In genomic region chr21:45423201-45423955, GRCh38 we compare ENCODE assay signal across 26 cellular contexts. TPM values are rescaled to one million over a fixed set of nuclear protein-coding genes. Genes with fewer than 3 reads are reported as not detected.
DNase-seq lines count a peak whose midpoint lies in the region; ATAC-seq, FAIRE-seq and TF ChIP-seq lines count a peak whose summit lies in the region.
"Had no signal": no experiment of that assay in that cellular context is flagged by ENCODE, and none has a peak within 500 bp of the region (broad histone marks: within the 10 kb centered on the region; RNA-seq: fewer than 3 reads in every experiment).

No MANE protein-coding gene starts in this region.

- H4K20me1 ChIP-seq in H9 (ENCODE audit: control insufficient read depth, insufficient read depth, insufficient read length), result no peaks in the 10 kb centered on the region

- no peaks in the 10 kb centered on the region for H3K23me2 ChIP-seq in H9 (ENCODE audit: insufficient read length, low read depth, low read length, poor library complexity, severe bottlenecking)

- peak; percentile 50 for FAIRE-seq in RCC 7860 (lab: Jason Lieb, UNC)
- FAIRE-seq: GM12878, GM19239 had no signal

- H3K36me3 Mint-ChIP-seq in type B pancreatic cell (no peaks in the 10 kb centered on the region), H9 (ENCODE audit: insufficient read depth in 1 of 3, low read depth in 3 of 3) (peaks cover 0 to 12% (median 5%) of the 10 kb centered on the region in 3 experiments; a peak in 4 of 7 replicates)
- H3K36me3 Mint-ChIP-seq: activated naive CD8-positive, alpha-beta T cell treated with anti-CD3 and anti-CD28 coated beads, Interleukin-2, amount 10 ng/mL, durations not matched to agents 7 days and 5 days; CD8-positive, alpha-beta memory T cell; neural progenitor cell had no signal

- H3K4me1 Mint-ChIP-seq in type B pancreatic cell (ENCODE audit: unreplicated experiment) (peaks cover 25% of the 10 kb centered on the region), H9 (peaks cover 26 to 34% of the 10 kb centered on the region in 2 experiments)
- H3K4me1 Mint-ChIP-seq: activated CD4-positive, alpha-beta T cell treated with anti-CD3 and anti-CD28 coated beads, Interleukin-2, amount 10 ng/mL, durations not matched to agents 7 days and 5 days; activated naive CD8-positive, alpha-beta T cell treated with anti-CD3 and anti-CD28 coated beads, Interleukin-2, amount 10 ng/mL, durations not matched to agents 7 days and 5 days; activated T-helper 17 cell treated with anti-CD3 and anti-CD28 coated beads, Interleukin-2, amount 50 U/mL, for 72 hours; CD8-positive, alpha-beta memory T cell had no signal

- H3K18ac ChIP-seq in H9 (ENCODE audit: insufficient read length, low read depth, low read length), result no peak overlapping the region

- TF ChIP-seq CTCF in mucosa of descending colon (IDR thresholded peaks at IDR 0.05), result no peak
- no peak for TF ChIP-seq CTCF in type B pancreatic cell (conservative IDR thresholded peaks at IDR 0.05)
- no peak for TF ChIP-seq CTCF in H9 (conservative IDR thresholded peaks at IDR 0.05)

- H3K27ac ChIP-seq in H9 (ENCODE audit: insufficient read length, low read depth, low read length), result no peak overlapping the region
- H3K27ac ChIP-seq: colonic mucosa, left lung, neural progenitor cell, SK-N-MC, tibial nerve had no signal

- WGBS in H9 (ENCODE audit: extremely low coverage, insufficient read length, low lambda C conversion rate), result no CpG with 5 or more reads among the region's 23 CpGs

- intact Hi-C loops in left cardiac atrium (cut with DNase I), result no loop called here
- intact Hi-C loops in mucosa of descending colon (cut with DNase I, micrococcal nuclease), result no loop called here

- ATAC-seq in left cardiac atrium (no peak), mucosa of descending colon (no peak), GM18861 (IDR thresholded peaks at IDR 0.05; ENCODE audit: unreplicated experiment) (no peak)
- ATAC-seq: activated T-helper 17 cell treated with anti-CD3 and anti-CD28 coated beads, Interleukin-2, amount 50 U/mL, for 72 hours; GM12878; left lung had no signal

- H3K23ac ChIP-seq in H9 (ENCODE audit: insufficient read length, low read depth, low read length), result no peak overlapping the region

- no peaks in the 10 kb centered on the region for H3K27me3 Mint-ChIP-seq in type B pancreatic cell
- H3K27me3 Mint-ChIP-seq in H9 (ENCODE audit: low read depth), result no peaks in the 10 kb centered on the region
- H3K27me3 Mint-ChIP-seq: activated CD4-positive, alpha-beta T cell treated with anti-CD3 and anti-CD28 coated beads, Interleukin-2, amount 10 ng/mL, durations not matched to agents 7 days and 5 days; activated naive CD8-positive, alpha-beta T cell treated with anti-CD3 and anti-CD28 coated beads, Interleukin-2, amount 10 ng/mL, durations not matched to agents 7 days and 5 days; stimulated activated naive CD8-positive, alpha-beta T cell treated with anti-CD3 and anti-CD28 coated beads, Interleukin-15, Interleukin-2, amounts not matched to agents 100 ng/mL and 50 ng/mL, for 24 hours had no signal

- H2AK5ac ChIP-seq in H9 (ENCODE audit: insufficient read length, low read length), result no peak overlapping the region

- no peak overlapping the region for H2BK12ac ChIP-seq in H9 (ENCODE audit: insufficient read length, low read depth, low read length)

- peaks cover 62% of the 10 kb centered on the region; the same call in 1 of the 2 replicates for H3K79me2 ChIP-seq in H9 (ENCODE audit: insufficient read depth, low read length)

- no peak overlapping the region for H4K91ac ChIP-seq in H9 (ENCODE audit: insufficient read length, low read depth, low read length)

- H2BK5ac ChIP-seq in H9 (ENCODE audit: insufficient read length, low read length), result no peak overlapping the region

- no peak overlapping the region for H4K5ac ChIP-seq in H9 (ENCODE audit: insufficient read length, low read depth, low read length)

- no peak overlapping the region for H3K4ac ChIP-seq in H9 (ENCODE audit: low read depth, low read length)

- no peak overlapping the region for H3K56ac ChIP-seq in H9 (ENCODE audit: insufficient read length, low read depth, low read length)

- H3K27me3 ChIP-seq in H9 (ENCODE audit: insufficient read depth, low read length), result no peaks in the 10 kb centered on the region
- H3K27me3 ChIP-seq: colonic mucosa, left lung, neural progenitor cell, tibial nerve had no signal

- H3T11ph ChIP-seq in H9 (ENCODE audit: low read length), result no peak overlapping the region

- no peak overlapping the region for H4K8ac ChIP-seq in H9 (replicated peaks; ENCODE audit: insufficient read length, low read depth, low read length)

- H2BK15ac ChIP-seq in H9 (ENCODE audit: low read depth, low read length), result no peak overlapping the region

- no peak overlapping the region for H2BK120ac ChIP-seq in H9 (ENCODE audit: low read depth, low read length, poor library complexity, severe bottlenecking)

- no peaks in the 10 kb centered on the region for H3K9me3 Mint-ChIP-seq in type B pancreatic cell
- no peaks in the 10 kb centered on the region for H3K9me3 Mint-ChIP-seq in H9
- H3K9me3 Mint-ChIP-seq: activated CD4-positive, alpha-beta T cell treated with anti-CD3 and anti-CD28 coated beads, Interleukin-2, amount 10 ng/mL, durations not matched to agents 7 days and 5 days; activated naive CD8-positive, alpha-beta T cell treated with anti-CD3 and anti-CD28 coated beads, Interleukin-2, amount 10 ng/mL, durations not matched to agents 7 days and 5 days; activated T-helper 17 cell treated with anti-CD3 and anti-CD28 coated beads, Interleukin-2, amount 50 U/mL, for 72 hours; CD8-positive, alpha-beta memory T cell; HFFc6; neural progenitor cell; stimulated activated naive CD8-positive, alpha-beta T cell treated with anti-CD3 and anti-CD28 coated beads, Interleukin-15, Interleukin-2, amounts not matched to agents 100 ng/mL and 50 ng/mL, for 24 hours had no signal

- H3K9me3 ChIP-seq in mucosa of descending colon, result no peaks in the 10 kb centered on the region
- no peaks in the 10 kb centered on the region for H3K9me3 ChIP-seq in H9 (ENCODE audit: control insufficient read depth, low read depth, low read length)
- H3K9me3 ChIP-seq: colonic mucosa, left lung, tibial nerve had no signal

- H3K27ac Mint-ChIP-seq in type B pancreatic cell (peak overlapping the region; percentile 56), H9 (no peak overlapping the region)
- H3K27ac Mint-ChIP-seq: activated CD4-positive, alpha-beta T cell treated with anti-CD3 and anti-CD28 coated beads, Interleukin-2, amount 10 ng/mL, durations not matched to agents 7 days and 5 days; activated naive CD8-positive, alpha-beta T cell treated with anti-CD3 and anti-CD28 coated beads, Interleukin-2, amount 10 ng/mL, durations not matched to agents 7 days and 5 days; activated T-helper 17 cell treated with anti-CD3 and anti-CD28 coated beads, Interleukin-2, amount 50 U/mL, for 72 hours; CD8-positive, alpha-beta memory T cell; HFFc6; neural progenitor cell; stimulated activated naive CD8-positive, alpha-beta T cell treated with anti-CD3 and anti-CD28 coated beads, Interleukin-15, Interleukin-2, amounts not matched to agents 100 ng/mL and 50 ng/mL, for 24 hours had no signal

- no peaks in the 10 kb centered on the region for H3K4me1 ChIP-seq in mucosa of descending colon (ENCODE audit: low read depth)
- peaks cover 3% of the 10 kb centered on the region; the same call in 1 of the 2 replicates for H3K4me1 ChIP-seq in H9 (ENCODE audit: insufficient read depth, low read length)
- H3K4me1 ChIP-seq: colonic mucosa, left lung, neural progenitor cell had no signal

- H3K4me3 ChIP-seq in mucosa of descending colon, result no peak overlapping the region
- H3K4me3 ChIP-seq: colonic mucosa, GM12878, left lung, neural progenitor cell, SK-N-MC, tibial nerve had no signal

- H3K4me2 ChIP-seq in H9 (ENCODE audit: insufficient read depth, insufficient read length, low read length), result no peak overlapping the region
- H3K4me2 ChIP-seq: neural progenitor cell had no signal

- DNase-seq in RCC 7860 (ENCODE audit: low spot score) (no peak), left cardiac atrium (peak; percentile 28), mucosa of descending colon (peak in 2 of 3 donors; percentile 12 to 30), type B pancreatic cell (ENCODE audit: extremely low spot score, unreplicated experiment) (no peak), dedifferentiated amniotic fluid mesenchymal stem cell (ENCODE audit: extremely low spot score) (no peak), OCI-M2 (lab: John Stamatoyannopoulos, UW; ENCODE audit: unreplicated experiment) (no peak), H9 (no peak)
- DNase-seq: activated CD4-positive, alpha-beta T cell treated with anti-CD3 and anti-CD28 coated beads, Interleukin-2, amount 10 ng/mL, durations not matched to agents 7 days and 5 days; activated naive CD8-positive, alpha-beta T cell treated with anti-CD3 and anti-CD28 coated beads, Interleukin-2, amount 10 ng/mL, durations not matched to agents 7 days and 5 days; AML-193; colonic mucosa; DMS79 treated with DMSO at 0.1 percent for 48 hours; glutamatergic neuron; HFFc6; NCI-H510A treated with DMSO at 0.1 percent for 48 hours; stimulated activated CD4-positive, alpha-beta T cell treated with anti-CD3 and anti-CD28 coated beads, Interleukin-4, amount 100 ng/mL, for 1 hour had no signal

- H3K36me3 ChIP-seq in mucosa of descending colon (ENCODE audit: low read depth), result no peaks in the 10 kb centered on the region
- H3K36me3 ChIP-seq: colonic mucosa, left lung, neural progenitor cell, tibial nerve had no signal

- H3K4me3 Mint-ChIP-seq in type B pancreatic cell (no peak overlapping the region), H9 (no peak overlapping the region)
- H3K4me3 Mint-ChIP-seq: activated CD4-positive, alpha-beta T cell treated with anti-CD3 and anti-CD28 coated beads, Interleukin-2, amount 10 ng/mL, durations not matched to agents 7 days and 5 days; activated naive CD8-positive, alpha-beta T cell treated with anti-CD3 and anti-CD28 coated beads, Interleukin-2, amount 10 ng/mL, durations not matched to agents 7 days and 5 days; activated T-helper 17 cell treated with anti-CD3 and anti-CD28 coated beads, Interleukin-2, amount 50 U/mL, for 72 hours; CD8-positive, alpha-beta memory T cell; HFFc6; neural progenitor cell; stimulated activated naive CD8-positive, alpha-beta T cell treated with anti-CD3 and anti-CD28 coated beads, Interleukin-15, Interleukin-2, amounts not matched to agents 100 ng/mL and 50 ng/mL, for 24 hours had no signal

- no peak overlapping the region for H2BK20ac ChIP-seq in H9 (ENCODE audit: low read depth, low read length, poor library complexity, severe bottlenecking)

- no peak overlapping the region; the same call in 1 of the 2 replicates for H3K14ac ChIP-seq in H9 (ENCODE audit: insufficient read depth, low read length)

- H3K9ac ChIP-seq in H9 (ENCODE audit: extremely low read depth, insufficient read length, low read length), result no peak overlapping the region
- H3K9ac ChIP-seq: neural progenitor cell had no signal

- H3K79me1 ChIP-seq in H9 (ENCODE audit: insufficient read depth, low read depth, low read length, poor library complexity, severe bottlenecking), result peaks cover 8% of the 10 kb centered on the region

- H2AFZ ChIP-seq in H9 (ENCODE audit: low read length), result no peak overlapping the region
- H2AFZ ChIP-seq: neural progenitor cell had no signal

RNA-seq across cellular contexts. Expression of gene COL18A1, which starts 18.4 kb away (rescaled TPM):
- total RNA-seq in left cardiac atrium (100 to 1,000 TPM in 1 of 2 donors, 10 to 100 TPM in 1; 53.4 to 104 TPM), mucosa of descending colon (10 to 100 TPM in 2 of 3 donors, 1 to 10 TPM in 1; 4.6 to 46.9 (median 21.3) TPM), type B pancreatic cell (ENCODE audit: low replicate concordance) (150 and 168 TPM in 2 replicates), H9 (2021) (232 and 234 TPM in 2 replicates)

Comparison
In these comparisons a context has a peak if more than half of its experiments do, and no peak if none do; other contexts are left out.
1. DNase-seq: peak in left cardiac atrium (single experiment) and mucosa of descending colon (2 of 3); none in RCC 7860 (single experiment), type B pancreatic cell (single experiment), dedifferentiated amniotic fluid mesenchymal stem cell (single experiment), OCI-M2 (single experiment) and H9 (single experiment).